9 cellular contexts compared by ENCODE assay signal in genomic region chr21:44510508-44511218, GRCh38. TPM values are rescaled to one million over a fixed set of nuclear protein-coding genes. Genes with fewer than 3 reads are reported as not detected.
DNase-seq lines count a peak whose midpoint lies in the region; ATAC-seq and TF ChIP-seq lines count a peak whose summit lies in the region.
"Had no signal": no experiment of that assay in that cellular context is flagged by ENCODE, and none has a peak within 500 bp of the region (broad histone marks: within the 10 kb centered on the region; RNA-seq: fewer than 3 reads in every experiment).

No MANE protein-coding gene starts in this region.

- TF ChIP-seq CTCF in LNCaP clone FGC (IDR thresholded peaks at IDR 0.05; ENCODE audit: control insufficient read depth, extremely low read depth, insufficient read depth) = peak; percentile 94

- intact Hi-C loops in left cardiac atrium (cut with DNase I) = loop anchor here in 1 of 2 donors (2.0 to 5.0 kb wide), 2 partner anchors 232 to 282 kb away; no protein-coding TSS in a partner anchor
- intact Hi-C loops in sciatic nerve (cut with DNase I) = loop anchor here (10.0 kb wide), 1 partner anchor 284 kb away; no protein-coding TSS in a partner anchor

- ATAC-seq in left cardiac atrium (peak; percentile 59 to 66), sciatic nerve (peak; percentile 21), GM21528 (IDR thresholded peaks at IDR 0.05; ENCODE audit: low FRiP score, unreplicated experiment) (no peak), GM19324 (IDR thresholded peaks at IDR 0.05; ENCODE audit: low FRiP score, unreplicated experiment) (no peak)

- DNase-seq in DMS153 (lab: John Stamatoyannopoulos, UW) (peak; percentile 42), LNCaP clone FGC (ENCODE audit: low read depth) (peak; percentile 28), SKM-1 (lab: John Stamatoyannopoulos, UW; ENCODE audit: unreplicated experiment) (peak; percentile 51), left cardiac atrium (peak; percentile 54), sciatic nerve (ENCODE audit: low spot score) (no peak)
- DNase-seq in activated naive CD4-positive, alpha-beta T cell treated with anti-CD3 and anti-CD28 coated beads, Interleukin-2, amount 50 U/mL, for 16 hours = peak; percentile 83

- H3K4me3 ChIP-seq in LNCaP clone FGC (ENCODE audit: low read depth, low read length) = peak overlapping the region; percentile 25

RNA-seq across cellular contexts. Expression of gene KRTAP10-1, which starts 29.3 kb away (rescaled TPM):
- total RNA-seq in left cardiac atrium (not detected), sciatic nerve (not detected)
- total RNA-seq: T-helper 2 cell treated with Interferon-gamma antibody and Interleukin-4, amounts not matched to agents 100 ng/mL and 5 ng/mL, for 36 hours had no signal

RNA-seq across cellular contexts. Expression of gene KRTAP10-2, which starts 40.6 kb away (rescaled TPM):
- not detected for total RNA-seq in left cardiac atrium
- total RNA-seq in sciatic nerve = not detected
- total RNA-seq: T-helper 2 cell treated with Interferon-gamma antibody and Interleukin-4, amounts not matched to agents 100 ng/mL and 5 ng/mL, for 36 hours had no signal

RNA-seq across cellular contexts. Expression of gene KRTAP10-3, which starts 47.9 kb away (rescaled TPM):
- total RNA-seq in left cardiac atrium (not detected), sciatic nerve (not detected)
- total RNA-seq: T-helper 2 cell treated with Interferon-gamma antibody and Interleukin-4, amounts not matched to agents 100 ng/mL and 5 ng/mL, for 36 hours had no signal

RNA-seq across cellular contexts. Expression of gene LRRC3, which starts 55.4 kb away (rescaled TPM):
- total RNA-seq in left cardiac atrium = 1 to 10 TPM; 1.4 to 2.5 TPM
- 6.8 TPM for total RNA-seq in sciatic nerve

Comparison
In these comparisons a context has a peak if more than half of its experiments do, and no peak if none do; other contexts are left out.
1. ATAC-seq: peak in left cardiac atrium (2 of 2) and sciatic nerve (single experiment); none in GM21528 (single experiment) and GM19324 (single experiment).